9 cellular contexts compared by ENCODE assay signal in genomic region chrX:134186362-134187121, GRCh38. TPM values are rescaled to one million over a fixed set of nuclear protein-coding genes. Genes with fewer than 3 reads are reported as not detected.
DNase-seq lines count a peak whose midpoint lies in the region; ATAC-seq, FAIRE-seq and TF ChIP-seq lines count a peak whose summit lies in the region.
"Had no signal": no experiment of that assay in that cellular context is flagged by ENCODE, and none has a peak within 500 bp of the region (broad histone marks: within the 10 kb centered on the region; RNA-seq: fewer than 3 reads in every experiment).

No MANE protein-coding gene starts in this region.

- no peak for TF ChIP-seq EP300 in upper lobe of left lung (IDR thresholded peaks at IDR 0.05)

- no peaks in the 10 kb centered on the region for H3K9me3 ChIP-seq in CD8-positive, alpha-beta memory T cell (ENCODE audit: low read length)
- no peaks in the 10 kb centered on the region for H3K9me3 ChIP-seq in upper lobe of left lung

- H3K4me1 Mint-ChIP-seq in CD8-positive, alpha-beta memory T cell, result peaks cover 29 to 46% (median 31%) of the 10 kb centered on the region in 3 donors
- peaks cover 29% of the 10 kb centered on the region for H3K4me1 Mint-ChIP-seq in GM23338

- no peak for FAIRE-seq in frontal cortex (lab: Jason Lieb, UNC)

- CTCF ChIA-PET in CD8-positive, alpha-beta memory T cell (lab: Charles Lee), result no interaction called here

- no peaks in the 10 kb centered on the region for H4K20me1 ChIP-seq in GM23338 (replicated peaks; ENCODE audit: insufficient read depth)

- H3K27me3 ChIP-seq in CD8-positive, alpha-beta memory T cell (ENCODE audit: insufficient read depth, low read length, poor library complexity, severe bottlenecking), result no peaks in the 10 kb centered on the region
- 0 out of 2 replicates have a peak, but pooled peaks cover 3% of the 10 kb centered on the region for H3K27me3 ChIP-seq in GM23338 (ENCODE audit: insufficient read depth)
- H3K27me3 ChIP-seq in upper lobe of left lung, result no peaks in the 10 kb centered on the region

- no peaks in the 10 kb centered on the region for H3K9me3 Mint-ChIP-seq in CD8-positive, alpha-beta memory T cell
- H3K9me3 Mint-ChIP-seq in GM23338, result no peaks in the 10 kb centered on the region

- H3F3A ChIP-seq in GM23338 (replicated peaks; ENCODE audit: low read depth), result no peaks in the 10 kb centered on the region

- TF ChIP-seq POLR2A in upper lobe of left lung (IDR thresholded peaks at IDR 0.05), result no peak

- peaks cover 19% of the 10 kb centered on the region for H3K4me1 ChIP-seq in CD8-positive, alpha-beta memory T cell (ENCODE audit: insufficient read depth, low read length)
- H3K4me1 ChIP-seq in GM23338 (ENCODE audit: insufficient read depth) (peaks cover 28% of the 10 kb centered on the region), upper lobe of left lung (no peaks in the 10 kb centered on the region)
- H3K4me1 ChIP-seq: parathyroid adenoma had no signal

- no peaks in the 10 kb centered on the region for H3K36me3 Mint-ChIP-seq in CD8-positive, alpha-beta memory T cell
- H3K36me3 Mint-ChIP-seq in GM23338 (ENCODE audit: low read depth), result no peaks in the 10 kb centered on the region

- peak overlapping the region; percentile 1 to 62 (median 39) for H3K4me3 Mint-ChIP-seq in CD8-positive, alpha-beta memory T cell
- H3K4me3 Mint-ChIP-seq in GM23338, result no peak overlapping the region

- H3K27ac Mint-ChIP-seq in CD8-positive, alpha-beta memory T cell, result peak overlapping the region in 1 of 8 donors; percentile 56
- no peak overlapping the region for H3K27ac Mint-ChIP-seq in GM23338

- TF ChIP-seq CTCF in GM23338 (conservative IDR thresholded peaks at IDR 0.05; ENCODE audit: low read depth in 2 of 2) (0 out of 4 replicates have a peak, but pooled peaks of 1 of the 2 experiments have one; percentile 12), upper lobe of left lung (IDR thresholded peaks at IDR 0.05) (no peak)

- no peaks in the 10 kb centered on the region for H3K79me2 ChIP-seq in GM23338 (replicated peaks; ENCODE audit: insufficient read depth)
- H3K79me2 ChIP-seq: parathyroid adenoma had no signal

- H3K27me3 Mint-ChIP-seq in CD8-positive, alpha-beta memory T cell, result peaks cover 3 to 6% of the 10 kb centered on the region in 2 donors
- H3K27me3 Mint-ChIP-seq in GM23338 (ENCODE audit: insufficient read depth, low read depth, poor library complexity), result no peaks in the 10 kb centered on the region

- ATAC-seq in GM23338 (no peak; the same call in 2 of the 3 replicates), upper lobe of left lung (ENCODE audit: low FRiP score in 2 of 2) (no peak)

- H3K27ac ChIP-seq in CD8-positive, alpha-beta memory T cell (ENCODE audit: low read depth, low read length), result no peak overlapping the region
- H3K27ac ChIP-seq in GM23338 (ENCODE audit: low read depth) (no peak overlapping the region), upper lobe of left lung (no peak overlapping the region)
- H3K27ac ChIP-seq: parathyroid adenoma had no signal

- H3K9me2 ChIP-seq in GM23338 (ENCODE audit: insufficient read depth), result no peaks in the 10 kb centered on the region

- WGBS in upper lobe of left lung, 2 donors, result 36 to 47% methylated on average over 8 of the region's 8 CpGs

- POLR2A ChIA-PET in CD8-positive, alpha-beta memory T cell (lab: Charles Lee), result no interaction called here

- DNase-seq in CD8-positive, alpha-beta memory T cell, result peak in 4 of 5 donors; percentile 30 to 72 (median 64)
- DNase-seq in GM23338 (ENCODE audit: low spot score), result no peak
- peak; percentile 56 for DNase-seq in NOMO-1 treated with DMSO at 0.1 percent for 48 hours (lab: John Stamatoyannopoulos, UW; ENCODE audit: unreplicated experiment)
- peak; percentile 40 for DNase-seq in activated naive CD4-positive, alpha-beta T cell treated with anti-CD3 and anti-CD28 coated beads, Interleukin-2, amount 50 U/mL, for 16 hours
- DNase-seq in stimulated activated naive CD4-positive, alpha-beta T cell (lab: John Stamatoyannopoulos, UW), result peak in 5 of 6 experiments; percentile 42 to 83 (median 67)
- DNase-seq in NCI-H2227 (lab: John Stamatoyannopoulos, UW; ENCODE audit: unreplicated experiment), result no peak
- DNase-seq in frontal cortex (ENCODE audit: low spot score in 2 of 2), result no peak
- no peak for DNase-seq in upper lobe of left lung

- peak overlapping the region; percentile 71 for H3K4me2 ChIP-seq in GM23338

- peak overlapping the region; percentile 24; the same call in 1 of the 2 replicates for H2AFZ ChIP-seq in GM23338
- H2AFZ ChIP-seq: parathyroid adenoma had no signal

- no peaks in the 10 kb centered on the region for H3K36me3 ChIP-seq in CD8-positive, alpha-beta memory T cell (ENCODE audit: insufficient read depth, low read length)
- H3K36me3 ChIP-seq in GM23338 (ENCODE audit: insufficient read depth) (no peaks in the 10 kb centered on the region), upper lobe of left lung (no peaks in the 10 kb centered on the region)

- H3K4me3 ChIP-seq in CD8-positive, alpha-beta memory T cell (ENCODE audit: low read length), result no peak overlapping the region
- H3K4me3 ChIP-seq in GM23338 (no peak overlapping the region), upper lobe of left lung (no peak overlapping the region)

TF ChIP-seq in GM23338, 12 proteins besides CTCF, POLR2A, EP300 and RAD21 (continues in another document):
- no peak for TF ChIP-seq NANOG (IDR thresholded peaks at IDR 0.05; ENCODE audit: borderline replicate concordance)
- TF ChIP-seq POLR2AphosphoS5 (IDR thresholded peaks at IDR 0.05; ENCODE audit: low read depth), result no peak
- TF ChIP-seq STAT1 (IDR thresholded peaks at IDR 0.05; ENCODE audit: unreplicated experiment), result no peak
- no peak for TF ChIP-seq REST (IDR thresholded peaks at IDR 0.05; ENCODE audit: unreplicated experiment)
- TF ChIP-seq, protein P1, sequence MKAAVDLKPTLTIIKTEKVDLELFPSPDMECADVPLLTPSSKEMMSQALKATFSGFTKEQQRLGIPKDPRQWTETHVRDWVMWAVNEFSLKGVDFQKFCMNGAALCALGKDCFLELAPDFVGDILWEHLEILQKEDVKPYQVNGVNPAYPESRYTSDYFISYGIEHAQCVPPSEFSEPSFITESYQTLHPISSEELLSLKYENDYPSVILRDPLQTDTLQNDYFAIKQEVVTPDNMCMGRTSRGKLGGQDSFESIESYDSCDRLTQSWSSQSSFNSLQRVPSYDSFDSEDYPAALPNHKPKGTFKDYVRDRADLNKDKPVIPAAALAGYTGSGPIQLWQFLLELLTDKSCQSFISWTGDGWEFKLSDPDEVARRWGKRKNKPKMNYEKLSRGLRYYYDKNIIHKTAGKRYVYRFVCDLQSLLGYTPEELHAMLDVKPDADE (IDR thresholded peaks at IDR 0.05), result no peak
- no peak for TF ChIP-seq ZNF114 (CRISPR knock-in tag; IDR thresholded peaks at IDR 0.05)
- TF ChIP-seq EZH2 (IDR thresholded peaks at IDR 0.05; ENCODE audit: low read depth, unreplicated experiment), result no peak
- TF ChIP-seq EZH2phosphoT487 (IDR thresholded peaks at IDR 0.05; ENCODE audit: unreplicated experiment), result no peak
- TF ChIP-seq CREB1 (CRISPR knock-in tag; IDR thresholded peaks at IDR 0.05; ENCODE audit: low read depth), result no peak
- no peak for TF ChIP-seq JUNB (IDR thresholded peaks at IDR 0.05; ENCODE audit: unreplicated experiment)

RNA-seq across cellular contexts. Expression of gene CCDC160, which starts 50.4 kb away (rescaled TPM):
- not detected for total RNA-seq in CD8-positive, alpha-beta memory T cell
- not detected for polyA plus RNA-seq in CD8-positive, alpha-beta memory T cell
- total RNA-seq in GM23338 (2014; rRNA removed; shearing (Covaris generic)), result 2.4 and 2.7 TPM in 2 replicates
- polyA plus RNA-seq in GM23338 (2016; fragmentation: Nextera tagmentation; extraction: Ambion mirVana), result 5.6 and 6.9 TPM in 2 replicates
- total RNA-seq in frontal cortex (2.0 TPM), upper lobe of left lung (1 to 10 TPM in 2 of 6 donors, under 1 TPM in 1, not detected in 3; 0.27 to 4.2 (median 2.5) TPM)

Comparison
In these comparisons a context has a peak if more than half of its experiments do, and no peak if none do; other contexts are left out.
1. DNase-seq: peak in CD8-positive, alpha-beta memory T cell (4 of 5), NOMO-1 treated with DMSO at 0.1 percent for 48 hours (single experiment), activated naive CD4-positive, alpha-beta T cell treated with anti-CD3 and anti-CD28 coated beads, Interleukin-2, amount 50 U/mL, for 16 hours (single experiment) and stimulated activated naive CD4-positive, alpha-beta T cell (5 of 6); none in GM23338 (single experiment), NCI-H2227 (single experiment), frontal cortex (0 of 2) and upper lobe of left lung (0 of 2).